8 cellular contexts compared by ENCODE assay signal in genomic region chr1:2091611-2092604, GRCh38. TPM values are rescaled to one million over a fixed set of nuclear protein-coding genes. Genes with fewer than 3 reads are reported as not detected.
A peak's percentile ranks its signal among the peaks of the same experiment; 100 is the strongest.
DNase-seq lines count a peak whose midpoint lies in the region; ATAC-seq and TF ChIP-seq lines count a peak whose summit lies in the region.

No MANE protein-coding gene starts in this region.

- TF ChIP-seq POLR2A in esophagus muscularis mucosa (IDR thresholded peaks at IDR 0.05; ENCODE audit: low read depth) = no peak

- H3K4me1 ChIP-seq in esophagus muscularis mucosa = no peaks in the 10 kb centered on the region
- H3K4me1 ChIP-seq in aorta (ENCODE audit: control insufficient read depth in 1 of 2, insufficient read depth in 2 of 2, low read length in 2 of 2) = no peaks in the 10 kb centered on the region

- no peaks in the 10 kb centered on the region for H3K9me3 Mint-ChIP-seq in activated CD8-positive, alpha-beta T cell treated with anti-CD3 and anti-CD28 coated beads, Interleukin-2, amount 10 ng/mL, durations not matched to agents 7 days and 5 days (ENCODE audit: insufficient read depth)
- H3K9me3 Mint-ChIP-seq in osteocyte (ENCODE audit: unreplicated experiment) = no peaks in the 10 kb centered on the region

- H3K27me3 ChIP-seq in esophagus muscularis mucosa = peaks cover 0 to 67% (median 0%) of the 10 kb centered on the region in 4 donors
- H3K27me3 ChIP-seq in aorta (ENCODE audit: control insufficient read depth in 1 of 2, insufficient read depth in 2 of 2, low read length in 1 of 2) = no peaks in the 10 kb centered on the region

- no peak overlapping the region for H3K4me3 Mint-ChIP-seq in activated CD8-positive, alpha-beta T cell treated with anti-CD3 and anti-CD28 coated beads, Interleukin-2, amount 10 ng/mL, durations not matched to agents 7 days and 5 days
- H3K4me3 Mint-ChIP-seq in osteocyte (ENCODE audit: unreplicated experiment) = no peak overlapping the region

- no peaks in the 10 kb centered on the region for H3K36me3 ChIP-seq in esophagus muscularis mucosa
- H3K36me3 ChIP-seq in aorta (ENCODE audit: control insufficient read depth in 1 of 2, insufficient read depth in 2 of 2, low read length in 1 of 2) = no peaks in the 10 kb centered on the region

- DNase-seq in HuH-7 (ENCODE audit: low spot score) = peak; percentile 96
- peak; percentile 64 for DNase-seq in activated CD8-positive, alpha-beta T cell treated with anti-CD3 and anti-CD28 coated beads, Interleukin-2, amount 10 ng/mL, durations not matched to agents 7 days and 5 days
- no peak for DNase-seq in esophagus muscularis mucosa (ENCODE audit: extremely low spot score)
- no peak for DNase-seq in osteocyte (ENCODE audit: extremely low spot score, unreplicated experiment)
- no peak for DNase-seq in aorta
- no peak for DNase-seq in HPDE6-E6E7 (ENCODE audit: extremely low spot score)
- no peak for DNase-seq in occipital lobe (lab: John Stamatoyannopoulos, UW)

- H3K4me1 Mint-ChIP-seq in activated CD8-positive, alpha-beta T cell treated with anti-CD3 and anti-CD28 coated beads, Interleukin-2, amount 10 ng/mL, durations not matched to agents 7 days and 5 days (ENCODE audit: low read depth) = peaks cover 2% of the 10 kb centered on the region
- peaks cover 10% of the 10 kb centered on the region for H3K4me1 Mint-ChIP-seq in osteocyte (ENCODE audit: unreplicated experiment)

- no peak for ATAC-seq in activated CD8-positive, alpha-beta T cell treated with anti-CD3 and anti-CD28 coated beads, Interleukin-2, amount 10 ng/mL, durations not matched to agents 7 days and 5 days
- ATAC-seq in aorta (ENCODE audit: low FRiP score) (no peak), GM18502 (IDR thresholded peaks at IDR 0.05; ENCODE audit: poor library complexity, unreplicated experiment) (no peak)

- no peak overlapping the region for H3K27ac Mint-ChIP-seq in activated CD8-positive, alpha-beta T cell treated with anti-CD3 and anti-CD28 coated beads, Interleukin-2, amount 10 ng/mL, durations not matched to agents 7 days and 5 days
- no peak overlapping the region for H3K27ac Mint-ChIP-seq in osteocyte (ENCODE audit: unreplicated experiment)

- no peaks in the 10 kb centered on the region for H3K36me3 Mint-ChIP-seq in activated CD8-positive, alpha-beta T cell treated with anti-CD3 and anti-CD28 coated beads, Interleukin-2, amount 10 ng/mL, durations not matched to agents 7 days and 5 days (ENCODE audit: low read depth)
- H3K36me3 Mint-ChIP-seq in osteocyte (ENCODE audit: unreplicated experiment) = no peaks in the 10 kb centered on the region

- POLR2A ChIA-PET in activated CD8-positive, alpha-beta T cell treated with anti-CD3 and anti-CD28 coated beads, Interleukin-2, amount 10 ng/mL, durations not matched to agents 7 days and 5 days (lab: Charles Lee) = no interaction called here

- CTCF ChIA-PET in activated CD8-positive, alpha-beta T cell treated with anti-CD3 and anti-CD28 coated beads, Interleukin-2, amount 10 ng/mL, durations not matched to agents 7 days and 5 days (lab: Charles Lee) = interaction anchor here (0.8 to 1.5 kb wide), 5 partner anchors 24 to 290 kb away, joined by 3 to 9 read pairs (median 4); no protein-coding TSS in a partner anchor

- WGBS in esophagus muscularis mucosa = 69% methylated on average over 32 of the region's 48 CpGs
- 47 to 48% methylated on average over 47 to 48 of the region's 48 CpGs for WGBS in aorta, 2 donors

- TF ChIP-seq CTCF in esophagus muscularis mucosa (IDR thresholded peaks at IDR 0.05) (peak; percentile 43 to 54 (median 44)), osteocyte (IDR thresholded peaks at IDR 0.05) (peak; percentile 44)

- no peaks in the 10 kb centered on the region for H3K27me3 Mint-ChIP-seq in activated CD8-positive, alpha-beta T cell treated with anti-CD3 and anti-CD28 coated beads, Interleukin-2, amount 10 ng/mL, durations not matched to agents 7 days and 5 days (ENCODE audit: low read depth)
- H3K27me3 Mint-ChIP-seq in osteocyte (ENCODE audit: unreplicated experiment) = no peaks in the 10 kb centered on the region

- H3K27ac ChIP-seq in esophagus muscularis mucosa (replicated peaks in 1 of 4) = no peak overlapping the region
- no peak overlapping the region for H3K27ac ChIP-seq in aorta (ENCODE audit: low read depth in 1 of 2, low read length in 2 of 2)

- peaks cover 0 to 2% (median 0%) of the 10 kb centered on the region in 4 donors for H3K9me3 ChIP-seq in esophagus muscularis mucosa
- H3K9me3 ChIP-seq in aorta (ENCODE audit: control insufficient read depth, low read length) = peaks cover 2% of the 10 kb centered on the region

- TF ChIP-seq EP300 in esophagus muscularis mucosa (IDR thresholded peaks at IDR 0.05) = no peak

- H3K4me3 ChIP-seq in esophagus muscularis mucosa (no peak overlapping the region), aorta (ENCODE audit: low read length in 2 of 2) (no peak overlapping the region)

- intact Hi-C loops in esophagus muscularis mucosa (cut with DNase I) = no loop called here
- intact Hi-C loops in aorta (cut with DNase I) = loop anchor here (5.0 kb wide), 1 partner anchor 80 kb away; no protein-coding TSS in a partner anchor

RNA-seq across cellular contexts. Expression of gene PRKCZ, which starts 41.7 kb away (rescaled TPM):
- 10 to 100 TPM; 11.4 to 12.9 TPM for total RNA-seq in activated CD8-positive, alpha-beta T cell treated with anti-CD3 and anti-CD28 coated beads, Interleukin-2, amount 10 ng/mL, durations not matched to agents 7 days and 5 days
- 1 to 10 TPM; 3.1 to 5.4 (median 4.7) TPM for total RNA-seq in esophagus muscularis mucosa
- total RNA-seq in osteocyte = 2.3 and 3.1 TPM in 2 replicates
- total RNA-seq in aorta = 1 to 10 TPM; 3.2 to 5.2 TPM
- polyA plus RNA-seq in aorta = 10 to 100 TPM in 1 of 2 donors, 1 to 10 TPM in 1; 1.5 to 23.2 TPM
- total RNA-seq in occipital lobe = 58.3 TPM

Comparison
In these comparisons a context has a peak if more than half of its experiments do, and no peak if none do; other contexts are left out.
1. DNase-seq: peak in HuH-7 (single experiment) and activated CD8-positive, alpha-beta T cell treated with anti-CD3 and anti-CD28 coated beads, Interleukin-2, amount 10 ng/mL, durations not matched to agents 7 days and 5 days (single experiment); none in esophagus muscularis mucosa (single experiment), osteocyte (single experiment), aorta (0 of 2), HPDE6-E6E7 (single experiment) and occipital lobe (single experiment).